ENCODE assay signal across 9 cellular contexts in genomic region chr3:195893916-195894315, GRCh38. TPM values are rescaled to one million over a fixed set of nuclear protein-coding genes. Genes with fewer than 3 reads are reported as not detected.
DNase-seq lines count a peak whose midpoint lies in the region; ATAC-seq and TF ChIP-seq lines count a peak whose summit lies in the region.
"Had no signal": no experiment of that assay in that cellular context is flagged by ENCODE, and none has a peak within 500 bp of the region (broad histone marks: within the 10 kb centered on the region; RNA-seq: fewer than 3 reads in every experiment).

No MANE protein-coding gene starts in this region.

- peak overlapping the region; percentile 93 for H3K4me2 ChIP-seq in SK-N-SH
- peak overlapping the region; percentile 91 for H3K4me2 ChIP-seq in PC-3 (ENCODE audit: low read length)

- H4K20me1 ChIP-seq in SK-N-SH (ENCODE audit: insufficient read depth) (peaks cover 19% of the 10 kb centered on the region; the same call in 1 of the 2 replicates), PC-3 (ENCODE audit: low read length) (no peaks in the 10 kb centered on the region)

- WGBS in SK-N-SH (ENCODE audit: low lambda C conversion rate) = 88% methylated on average over 1 of the region's 4 CpGs
- 23 to 52% (median 34%) methylated on average over 4 of the region's 4 CpGs for WGBS in psoas muscle, 3 donors

- TF ChIP-seq EP300 in SK-N-SH (IDR thresholded peaks at IDR 0.05; ENCODE audit: borderline replicate concordance in 1 of 2, low read depth in 1 of 2, low read length in 1 of 2) = no peak

- H2AFZ ChIP-seq in SK-N-SH (ENCODE audit: low read depth) = no peak overlapping the region
- H2AFZ ChIP-seq in PC-3 (ENCODE audit: low read length) = no peak overlapping the region

- H3K9me2 ChIP-seq in SK-N-SH = no peaks in the 10 kb centered on the region
- H3K9me2 ChIP-seq in PC-3 (replicated peaks; ENCODE audit: low read length) = no peaks in the 10 kb centered on the region

- DNase-seq in SK-N-SH (no peak), PC-3 (no peak), psoas muscle (peak in 1 of 2 donors; percentile 50), SW 1271 (lab: John Stamatoyannopoulos, UW) (no peak)
- DNase-seq in activated CD4-positive, CD25-positive, alpha-beta regulatory T cell treated with anti-CD3 and anti-CD28 coated beads, Interleukin-2, amount 50 U/mL, for 72 hours = no peak

- peaks cover 29% of the 10 kb centered on the region for H3K36me3 Mint-ChIP-seq in dendritic cell treated with granulocyte-macrophage colony-stimulating factor and Interleukin-4, amounts not matched to agents 40 ng/mL and 50 ng/mL, for 4 days (ENCODE audit: low read depth)

- H3F3A ChIP-seq in SK-N-SH (replicated peaks; ENCODE audit: insufficient read depth) (peaks cover 37% of the 10 kb centered on the region), PC-3 (ENCODE audit: low read length, unreplicated experiment) (no peaks in the 10 kb centered on the region)

- no peak for ATAC-seq in SK-N-SH treated with all-trans-retinoic acid at 6 μM for 48 hours
- ATAC-seq in PC-3 = no peak
- no peak for ATAC-seq in psoas muscle
- ATAC-seq in GM21529 (IDR thresholded peaks at IDR 0.05; ENCODE audit: unreplicated experiment) = no peak

- H3K4me3 ChIP-seq in SK-N-SH (ENCODE audit: low read depth in 2 of 2, low read length in 1 of 2) (peak overlapping the region in 1 of 2 experiments; percentile 99; a peak in 1 of 4 replicates), PC-3 (ENCODE audit: low read length) (peak overlapping the region; percentile 94; the same call in 1 of the 2 replicates), psoas muscle (peak overlapping the region; percentile 82)

- no peaks in the 10 kb centered on the region for H3K27me3 Mint-ChIP-seq in dendritic cell treated with granulocyte-macrophage colony-stimulating factor and Interleukin-4, amounts not matched to agents 40 ng/mL and 50 ng/mL, for 4 days

- CTCF ChIA-PET in SK-N-SH (lab: Yijun Ruan, JAX) (interaction anchor here (1.0 to 29.0 kb wide), 22 partner anchors 9 to 343 kb away, joined by 3 to 606 read pairs (median 7); partner anchors contain the start of gene TNK2), PC-3 (lab: Charles Lee) (interaction anchor here (0.6 to 2.0 kb wide), 10 partner anchors 13 to 207 kb away, joined by 3 to 42 read pairs (median 6); no protein-coding TSS in a partner anchor)

- peaks cover 41 to 57% of the 10 kb centered on the region in 2 experiments; a peak in 3 of 4 replicates for H3K4me1 ChIP-seq in SK-N-SH (ENCODE audit: control insufficient read depth in 1 of 2, insufficient read depth in 2 of 2, low read depth in 1 of 2, low read length in 1 of 2)
- peaks cover 44% of the 10 kb centered on the region for H3K4me1 ChIP-seq in PC-3 (ENCODE audit: insufficient read depth, low read length)
- H3K4me1 ChIP-seq in psoas muscle = peaks cover 78% of the 10 kb centered on the region

- H3K9me3 ChIP-seq in SK-N-SH (no peaks in the 10 kb centered on the region), PC-3 (ENCODE audit: low read length) (no peaks in the 10 kb centered on the region), psoas muscle (no peaks in the 10 kb centered on the region)
- H3K9me3 ChIP-seq: testis had no signal

- POLR2A ChIA-PET in SK-N-SH (lab: Yijun Ruan, JAX) (interaction anchor here (0.6 to 1.9 kb wide), 2 partner anchors 35 to 331 kb away, joined by 3 to 7 read pairs; no protein-coding TSS in a partner anchor), PC-3 (lab: Charles Lee; ENCODE audit: unreplicated experiment) (interaction anchor here (0.7 kb wide), 1 partner anchor 35 kb away, joined by 4 read pairs; no protein-coding TSS in a partner anchor)

- H3K36me3 ChIP-seq in SK-N-SH (replicated peaks in 1 of 2; ENCODE audit: control insufficient read depth in 1 of 2, insufficient read depth in 2 of 2, low read length in 1 of 2) = no peaks in the 10 kb centered on the region
- no peaks in the 10 kb centered on the region for H3K36me3 ChIP-seq in PC-3 (ENCODE audit: low read depth, low read length)
- no peaks in the 10 kb centered on the region for H3K36me3 ChIP-seq in psoas muscle (ENCODE audit: insufficient read depth in 1 of 2, low read depth in 1 of 2)

- no peak overlapping the region for H3K9ac ChIP-seq in SK-N-SH
- peak overlapping the region; percentile 30 for H3K9ac ChIP-seq in PC-3 (ENCODE audit: low read length)

- no peaks in the 10 kb centered on the region for H3K9me3 Mint-ChIP-seq in dendritic cell treated with granulocyte-macrophage colony-stimulating factor and Interleukin-4, amounts not matched to agents 40 ng/mL and 50 ng/mL, for 4 days

- no peak overlapping the region for H3K4me3 Mint-ChIP-seq in dendritic cell treated with granulocyte-macrophage colony-stimulating factor and Interleukin-4, amounts not matched to agents 40 ng/mL and 50 ng/mL, for 4 days

- intact Hi-C loops in PC-3 (cut with micrococcal nuclease) (loop anchor here (1.0 to 2.0 kb wide), 3 partner anchors 23 to 35 kb away; no protein-coding TSS in a partner anchor), psoas muscle (cut with DNase I) (loop anchor here (1.0 to 2.0 kb wide), 2 partner anchors 31 kb away; no protein-coding TSS in a partner anchor)
- intact Hi-C loops in dendritic cell treated with granulocyte-macrophage colony-stimulating factor and Interleukin-4, amounts not matched to agents 40 ng/mL and 50 ng/mL, for 4 days (cut with micrococcal nuclease) = loop anchor here (1.0 kb wide), 2 partner anchors 21 to 31 kb away; no protein-coding TSS in a partner anchor

- H3K4me1 Mint-ChIP-seq in dendritic cell treated with granulocyte-macrophage colony-stimulating factor and Interleukin-4, amounts not matched to agents 40 ng/mL and 50 ng/mL, for 4 days (ENCODE audit: low read depth) = peaks cover 77% of the 10 kb centered on the region

- H3K79me2 ChIP-seq in SK-N-SH (ENCODE audit: insufficient read depth) (peaks cover 70% of the 10 kb centered on the region), PC-3 (ENCODE audit: low read length) (peaks cover 44% of the 10 kb centered on the region)

- H3K27ac ChIP-seq in SK-N-SH (ENCODE audit: low read depth in 2 of 2, low read length in 1 of 2) (peak overlapping the region; percentile 65 to 92; a peak in 3 of 4 replicates), PC-3 (ENCODE audit: low read length) (no peak overlapping the region), psoas muscle (peak overlapping the region; percentile 91)

- peak overlapping the region; percentile 60 for H3K27ac Mint-ChIP-seq in dendritic cell treated with granulocyte-macrophage colony-stimulating factor and Interleukin-4, amounts not matched to agents 40 ng/mL and 50 ng/mL, for 4 days

- no peak for TF ChIP-seq RAD21 in SK-N-SH (IDR thresholded peaks at IDR 0.05; ENCODE audit: low read length)

- TF ChIP-seq CTCF in SK-N-SH (IDR thresholded peaks at IDR 0.05) (no peak), PC-3 (conservative IDR thresholded peaks at IDR 0.05; ENCODE audit: low read depth, low read length) (no peak), psoas muscle (IDR thresholded peaks at IDR 0.05) (no peak)

- BruUV-seq in PC-3 (replicated peaks; lab: Mats Ljungman, UMichigan) = no TSS peak

- no peaks in the 10 kb centered on the region for H3K27me3 ChIP-seq in SK-N-SH (ENCODE audit: insufficient read depth)
- H3K27me3 ChIP-seq in PC-3 (ENCODE audit: low read length) = no peaks in the 10 kb centered on the region
- H3K27me3 ChIP-seq in psoas muscle (ENCODE audit: insufficient read depth in 3 of 3, low read length in 2 of 3) = no peaks in the 10 kb centered on the region
- H3K27me3 ChIP-seq: testis had no signal

TF ChIP-seq in SK-N-SH, 30 proteins besides CTCF, POLR2A, EP300 and RAD21:
- TF ChIP-seq NRF1 (IDR thresholded peaks at IDR 0.05; ENCODE audit: low read depth, low read length) = no peak
- no peak for TF ChIP-seq MAX (IDR thresholded peaks at IDR 0.05; ENCODE audit: low read depth)
- no peak for TF ChIP-seq GATA2 (CRISPR knock-in tag; IDR thresholded peaks at IDR 0.05)
- TF ChIP-seq MXI1 (IDR thresholded peaks at IDR 0.05; ENCODE audit: low read depth, low read length) = no peak
- no peak for TF ChIP-seq FOSL2 (IDR thresholded peaks at IDR 0.05; ENCODE audit: borderline replicate concordance, low read depth)

TF ChIP-seq in SK-N-SH treated with all-trans-retinoic acid at 6 μM for 48 hours, 23 proteins besides CTCF, POLR2A, EP300 and RAD21:
- TF ChIP-seq TOX (CRISPR knock-in tag; IDR thresholded peaks at IDR 0.05; ENCODE audit: borderline replicate concordance) (no peak), ZC3H10 (CRISPR knock-in tag; IDR thresholded peaks at IDR 0.05) (no peak), CSDC2 (CRISPR knock-in tag; IDR thresholded peaks at IDR 0.05) (no peak), CSRNP3 (CRISPR knock-in tag; IDR thresholded peaks at IDR 0.05) (no peak), ZNF8 (CRISPR knock-in tag; IDR thresholded peaks at IDR 0.05) (no peak)

RNA-seq across cellular contexts. Expression of gene TNK2, which starts 14.4 kb away (rescaled TPM):
- 11.3 and 17.3 TPM in 2 replicates for polyA plus RNA-seq in SK-N-SH (2012; rRNA removed)
- 5.5 and 10.9 TPM in 2 replicates for polyA plus RNA-seq in SK-N-SH (2012; cell fraction: cytosol; rRNA removed)
- 119 and 155 TPM in 2 replicates for polyA plus RNA-seq in SK-N-SH (2012; cell fraction: nucleus; rRNA removed)
- 43.7 and 49.3 TPM in 2 replicates for total RNA-seq in PC-3 (2014; rRNA removed)
- total RNA-seq in psoas muscle = 100 to 1,000 TPM in 1 of 4 donors, 10 to 100 TPM in 3; 41.7 to 322 (median 77.6) TPM
- polyA plus RNA-seq in psoas muscle = 10 to 100 TPM; 37.1 to 67.1 (median 52.2) TPM
